10 cellular contexts compared by ENCODE assay signal in the genomic region with DNA sequence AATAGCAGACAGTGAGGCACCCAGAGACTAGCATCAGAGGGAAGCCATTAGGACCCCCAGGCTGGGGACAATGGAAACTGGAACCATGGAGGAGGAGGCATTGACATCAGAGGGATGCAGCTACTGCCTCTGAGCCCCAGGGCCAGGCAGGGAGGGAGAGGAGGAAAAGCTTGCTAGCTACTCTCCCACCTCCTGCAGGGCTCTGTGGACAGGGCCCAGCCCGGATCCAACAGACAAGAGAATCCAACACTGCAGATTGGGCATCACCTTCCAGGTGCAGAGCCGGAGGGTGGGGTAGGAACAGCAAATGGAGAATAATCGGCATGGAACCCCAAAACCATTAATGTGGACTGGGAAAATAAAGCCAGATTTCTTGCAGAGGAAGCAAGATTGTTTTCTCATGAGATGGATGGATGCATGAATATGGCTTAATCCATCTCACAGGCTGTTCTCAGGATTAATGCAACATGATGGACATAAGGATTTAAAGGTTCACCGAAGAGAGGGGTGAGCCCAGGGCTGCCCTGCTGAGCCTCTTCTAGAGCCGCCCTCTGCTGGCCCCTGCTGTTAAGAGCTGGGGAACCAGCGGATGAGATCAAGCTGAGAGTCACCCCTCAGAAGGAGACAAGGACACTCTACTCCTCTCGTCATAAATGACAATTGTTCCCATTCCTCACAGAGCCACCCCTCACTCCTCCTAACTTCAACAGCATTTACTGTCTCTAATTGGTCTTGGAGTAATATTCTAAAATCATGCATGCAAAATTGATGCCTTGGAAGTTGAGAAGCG. TPM values are rescaled to one million over a fixed set of nuclear protein-coding genes. Genes with fewer than 3 reads are reported as not detected.
DNase-seq lines count a peak whose midpoint lies in the region; ATAC-seq and TF ChIP-seq lines count a peak whose summit lies in the region.
"Had no signal": no experiment of that assay in that cellular context is flagged by ENCODE, and none has a peak within 500 bp of the region (broad histone marks: within the 10 kb centered on the region; RNA-seq: fewer than 3 reads in every experiment).

No MANE protein-coding gene starts in this region.

- ATAC-seq in GM21423 (IDR thresholded peaks at IDR 0.05; ENCODE audit: unreplicated experiment) = no peak

- TF ChIP-seq CTCF in AG10803 (conservative IDR thresholded peaks at IDR 0.05; ENCODE audit: low read length) (peak; percentile 55), HFF-Myc (IDR thresholded peaks at IDR 0.05; ENCODE audit: low read depth, low read length, missing control alignments) (peak; percentile 27)

- peaks cover 26% of the 10 kb centered on the region for H3K27me3 Mint-ChIP-seq in activated CD4-positive, alpha-beta T cell treated with anti-CD3 and anti-CD28 coated beads, Interleukin-2, amount 10 ng/mL, durations not matched to agents 7 days and 5 days

- no peak overlapping the region for H3K4me3 ChIP-seq in AG10803 (ENCODE audit: low read length)
- H3K4me3 ChIP-seq in HFF-Myc (replicated peaks; ENCODE audit: low read depth, low read length) = no peak overlapping the region
- H3K4me3 ChIP-seq: HAP-1 had no signal

- H3K9me3 Mint-ChIP-seq in activated CD4-positive, alpha-beta T cell treated with anti-CD3 and anti-CD28 coated beads, Interleukin-2, amount 10 ng/mL, durations not matched to agents 7 days and 5 days = no peaks in the 10 kb centered on the region
- H3K9me3 Mint-ChIP-seq: activated naive CD4-positive, alpha-beta T cell treated with anti-CD3 and anti-CD28 coated beads, Interleukin-2, amount 50 U/mL, for 24 hours had no signal

- no peaks in the 10 kb centered on the region for H3K36me3 Mint-ChIP-seq in activated CD4-positive, alpha-beta T cell treated with anti-CD3 and anti-CD28 coated beads, Interleukin-2, amount 10 ng/mL, durations not matched to agents 7 days and 5 days (ENCODE audit: low read depth)
- H3K36me3 Mint-ChIP-seq: activated naive CD4-positive, alpha-beta T cell treated with anti-CD3 and anti-CD28 coated beads, Interleukin-2, amount 50 U/mL, for 24 hours had no signal

- DNase-seq in AG10803 (ENCODE audit: low read depth) = peak; percentile 24
- DNase-seq in HFF-Myc (ENCODE audit: extremely low read depth, low read depth) = no peak
- peak; percentile 14 for DNase-seq in activated CD4-positive, alpha-beta T cell treated with anti-CD3 and anti-CD28 coated beads, Interleukin-2, amount 10 ng/mL, durations not matched to agents 7 days and 5 days
- peak; percentile 59 for DNase-seq in islet precursor cell
- no peak for DNase-seq in GM19240 (ENCODE audit: insufficient read length, low spot score)
- no peak for DNase-seq in NCI-H2107 (lab: John Stamatoyannopoulos, UW)
- no peak for DNase-seq in mesenteric fat pad (ENCODE audit: low spot score)

- H3K4me1 Mint-ChIP-seq in activated CD4-positive, alpha-beta T cell treated with anti-CD3 and anti-CD28 coated beads, Interleukin-2, amount 10 ng/mL, durations not matched to agents 7 days and 5 days = no peaks in the 10 kb centered on the region
- H3K4me1 Mint-ChIP-seq: activated naive CD4-positive, alpha-beta T cell treated with anti-CD3 and anti-CD28 coated beads, Interleukin-2, amount 50 U/mL, for 24 hours had no signal

- CTCF ChIA-PET in activated CD4-positive, alpha-beta T cell treated with anti-CD3 and anti-CD28 coated beads, Interleukin-2, amount 10 ng/mL, durations not matched to agents 7 days and 5 days (lab: Charles Lee) = interaction anchor here (0.7 kb wide), 2 partner anchors 17 to 239 kb away, joined by 3 read pairs; no protein-coding TSS in a partner anchor

- H3K4me3 Mint-ChIP-seq in activated CD4-positive, alpha-beta T cell treated with anti-CD3 and anti-CD28 coated beads, Interleukin-2, amount 10 ng/mL, durations not matched to agents 7 days and 5 days = no peak overlapping the region
- H3K4me3 Mint-ChIP-seq: activated naive CD4-positive, alpha-beta T cell treated with anti-CD3 and anti-CD28 coated beads, Interleukin-2, amount 50 U/mL, for 24 hours had no signal

- POLR2A ChIA-PET in activated CD4-positive, alpha-beta T cell treated with anti-CD3 and anti-CD28 coated beads, Interleukin-2, amount 10 ng/mL, durations not matched to agents 7 days and 5 days (lab: Charles Lee) = no interaction called here

- H3K27ac Mint-ChIP-seq in activated CD4-positive, alpha-beta T cell treated with anti-CD3 and anti-CD28 coated beads, Interleukin-2, amount 10 ng/mL, durations not matched to agents 7 days and 5 days = no peak overlapping the region
- H3K27ac Mint-ChIP-seq: activated naive CD4-positive, alpha-beta T cell treated with anti-CD3 and anti-CD28 coated beads, Interleukin-2, amount 50 U/mL, for 24 hours had no signal

RNA-seq across cellular contexts. Expression of a gene that starts 48.8 kb away (rescaled TPM):
- total RNA-seq in activated CD4-positive, alpha-beta T cell treated with anti-CD3 and anti-CD28 coated beads, Interleukin-2, amount 10 ng/mL, durations not matched to agents 7 days and 5 days = not detected
- 0.10 TPM for total RNA-seq in mesenteric fat pad

RNA-seq across cellular contexts. Expression of a gene that starts 56.6 kb away (rescaled TPM):
- 10 to 100 TPM; 11.2 to 13.6 TPM for total RNA-seq in activated CD4-positive, alpha-beta T cell treated with anti-CD3 and anti-CD28 coated beads, Interleukin-2, amount 10 ng/mL, durations not matched to agents 7 days and 5 days
- 26.4 TPM for total RNA-seq in mesenteric fat pad

Comparison
In these comparisons a context has a peak if more than half of its experiments do, and no peak if none do; other contexts are left out.
1. DNase-seq: peak in AG10803 (single experiment), activated CD4-positive, alpha-beta T cell treated with anti-CD3 and anti-CD28 coated beads, Interleukin-2, amount 10 ng/mL, durations not matched to agents 7 days and 5 days (single experiment) and islet precursor cell (single experiment); none in HFF-Myc (single experiment), GM19240 (single experiment), NCI-H2107 (single experiment) and mesenteric fat pad (single experiment).